9 cellular contexts compared by ENCODE assay signal in genomic region chr9:614421-614820, GRCh38.
DNase-seq lines count a peak whose midpoint lies in the region; ATAC-seq and TF ChIP-seq lines count a peak whose summit lies in the region.
"Had no signal": no experiment of that assay in that cellular context is flagged by ENCODE, and none has a peak within 500 bp of the region (broad histone marks: within the 10 kb centered on the region; RNA-seq: fewer than 3 reads in every experiment).

No MANE protein-coding gene starts in this region.

- no peak for TF ChIP-seq CTCF in dorsolateral prefrontal cortex (IDR thresholded peaks at IDR 0.05 in 54 of 56, conservative IDR thresholded peaks at IDR 0.05 in 2 of 56; ENCODE audit: low read depth in 1 of 56, partially characterized antibody in 56 of 56)

- no peaks in the 10 kb centered on the region for H3K79me1 ChIP-seq in mesendoderm (ENCODE audit: low read length)

- H3K4me3 ChIP-seq in dorsolateral prefrontal cortex: peak overlapping the region in 14 of 59 donors; percentile 1 to 29 (median 20)
- H3K4me3 ChIP-seq in mesendoderm (ENCODE audit: low read length): no peak overlapping the region
- H3K4me3 ChIP-seq: Peyer's patch had no signal

- no peak overlapping the region for H3K18ac ChIP-seq in mesendoderm (ENCODE audit: low read length)

- H3K27ac ChIP-seq in dorsolateral prefrontal cortex: peak overlapping the region in 57 of 59 donors; percentile 8 to 89 (median 75)
- H3K27ac ChIP-seq in mesendoderm (ENCODE audit: low read depth, low read length): no peak overlapping the region

- no CpG with 5 or more reads among the region's 4 CpGs for WGBS in mesendoderm (ENCODE audit: extremely low coverage, insufficient coverage, low lambda C conversion rate)

- H3K4ac ChIP-seq in mesendoderm (ENCODE audit: low read depth, low read length): no peak overlapping the region

- no peaks in the 10 kb centered on the region for H3K27me3 ChIP-seq in dorsolateral prefrontal cortex
- no peaks in the 10 kb centered on the region for H3K27me3 ChIP-seq in mesendoderm (ENCODE audit: insufficient read depth, low read length, poor library complexity)
- H3K27me3 ChIP-seq: Peyer's patch had no signal

- H3K79me2 ChIP-seq in mesendoderm (ENCODE audit: control insufficient read depth, insufficient read depth, low read length): no peaks in the 10 kb centered on the region

- no peak overlapping the region for H4K5ac ChIP-seq in mesendoderm (ENCODE audit: low read length)

- peak; percentile 40 for ATAC-seq in Right ventricle myocardium inferior
- ATAC-seq in HG02610 (IDR thresholded peaks at IDR 0.05; ENCODE audit: unreplicated experiment): no peak

- H2BK120ac ChIP-seq in mesendoderm (ENCODE audit: low read depth, low read length): no peak overlapping the region

- H3K23ac ChIP-seq in mesendoderm (ENCODE audit: low read length): no peak overlapping the region

- DNase-seq in Right ventricle myocardium inferior (ENCODE audit: missing footprints): no peak
- no peak for DNase-seq in cardiac septum (ENCODE audit: low spot score)
- no peak for DNase-seq in dorsolateral prefrontal cortex
- DNase-seq in mesendoderm: no peak
- DNase-seq in stimulated activated CD4-positive, alpha-beta T cell treated with anti-CD3 and anti-CD28 coated beads, Interleukin-4, amount 100 ng/mL, for 24 hours: no peak
- no peak for DNase-seq in DMS 273 (lab: John Stamatoyannopoulos, UW; ENCODE audit: unreplicated experiment)
- no peak for DNase-seq in dedifferentiated amniotic fluid mesenchymal stem cell (ENCODE audit: extremely low spot score)

- no peak overlapping the region for H4K8ac ChIP-seq in mesendoderm (ENCODE audit: low read depth, low read length)

- H3K56ac ChIP-seq in mesendoderm (ENCODE audit: low read length): peak overlapping the region; percentile 56

- no peak overlapping the region for H3K9ac ChIP-seq in mesendoderm (ENCODE audit: low read length)

- no peak overlapping the region for H2BK15ac ChIP-seq in mesendoderm (replicated peaks; ENCODE audit: low read depth)

- peak overlapping the region; percentile 46 for H2BK5ac ChIP-seq in mesendoderm (ENCODE audit: low read length)

- H3K4me1 ChIP-seq in mesendoderm (ENCODE audit: control insufficient read depth, low read depth, low read length): peaks cover 2% of the 10 kb centered on the region

- H2AK5ac ChIP-seq in mesendoderm (ENCODE audit: low read length): no peak overlapping the region

- H3K36me3 ChIP-seq in mesendoderm (ENCODE audit: control insufficient read depth, insufficient read depth, low read length): no peaks in the 10 kb centered on the region
- H3K36me3 ChIP-seq: Peyer's patch had no signal

- intact Hi-C loops in Right ventricle myocardium inferior (cut with DNase I) (loop anchor here (1.0 to 5.0 kb wide), 7 partner anchors 47 to 393 kb away; partner anchors contain the start of gene KANK1), cardiac septum (cut with DNase I) (loop anchor here (2.0 to 5.0 kb wide), 2 partner anchors 140 to 227 kb away; no protein-coding TSS in a partner anchor), dorsolateral prefrontal cortex (cut with DNase I) (loop anchor here (1.0 to 10.0 kb wide), 8 partner anchors 47 to 393 kb away; no protein-coding TSS in a partner anchor)

- no peak overlapping the region for H3K4me2 ChIP-seq in mesendoderm (ENCODE audit: low read length)
